In the genomic region with DNA sequence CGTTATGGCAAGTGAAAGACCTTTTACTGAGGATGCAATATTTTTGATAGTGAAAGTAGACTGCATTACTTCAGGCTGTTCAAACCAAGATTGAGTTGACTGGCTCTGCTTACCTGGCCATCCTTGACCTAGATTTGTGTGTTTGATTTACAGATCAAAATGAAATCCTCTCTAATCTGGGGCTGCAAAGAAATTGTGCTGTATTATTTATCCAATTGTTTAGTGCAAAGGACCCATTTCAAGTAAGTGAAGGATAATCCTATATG, we compare ENCODE assay signal across 12 cellular contexts. TPM values are rescaled to one million over a fixed set of nuclear protein-coding genes. Genes with fewer than 3 reads are reported as not detected.
DNase-seq lines count a peak whose midpoint lies in the region; ATAC-seq and TF ChIP-seq lines count a peak whose summit lies in the region.
"Had no signal": no experiment of that assay in that cellular context is flagged by ENCODE, and none has a peak within 500 bp of the region (broad histone marks: within the 10 kb centered on the region; RNA-seq: fewer than 3 reads in every experiment).

No MANE protein-coding gene starts in this region.

- peak overlapping the region in 5 of 10 donors; percentile 17 to 48 (median 31) for H3K4me3 Mint-ChIP-seq in naive thymus-derived CD4-positive, alpha-beta T cell

- whole genome bisulfite sequencing in right cardiac atrium, result 22% methylated on average over 1 of the region's 1 CpG

- CTCF ChIA-PET in naive thymus-derived CD4-positive, alpha-beta T cell (lab: Charles Lee), result interaction anchor here (1.4 to 1.5 kb wide), 2 partner anchors 265 to 267 kb away, joined by 3 read pairs; no protein-coding TSS in a partner anchor
- CTCF ChIA-PET in GM10248 (lab: Yijun Ruan, JAX), result interaction anchor here (1.3 kb wide), 1 partner anchor 313 kb away, joined by 5 read pairs; no protein-coding TSS in a partner anchor

- no peaks in the 10 kb centered on the region for H3K27me3 ChIP-seq in right cardiac atrium (ENCODE audit: control insufficient read depth, insufficient read depth)
- no peaks in the 10 kb centered on the region for H3K27me3 ChIP-seq in naive thymus-derived CD4-positive, alpha-beta T cell (ENCODE audit: control insufficient read depth in 2 of 2, insufficient read depth in 2 of 2, low read length in 2 of 2)
- H3K27me3 ChIP-seq: BLaER1, ovary had no signal

- peaks cover 5 to 23% (median 18%) of the 10 kb centered on the region in 7 donors for H3K4me1 Mint-ChIP-seq in naive thymus-derived CD4-positive, alpha-beta T cell

- no peak for ATAC-seq in right cardiac atrium
- no peak for ATAC-seq in Right ventricle myocardium superior (ENCODE audit: poor library complexity)
- no peak for ATAC-seq in naive thymus-derived CD4-positive, alpha-beta T cell
- no peak for ATAC-seq in GM21619 (IDR thresholded peaks at IDR 0.05; ENCODE audit: unreplicated experiment)
- no peak for ATAC-seq in HG02678 (IDR thresholded peaks at IDR 0.05; ENCODE audit: unreplicated experiment)
- ATAC-seq: T-cell had no signal

- intact Hi-C loops in right cardiac atrium (cut with DNase I) (no loop called here), Right ventricle myocardium superior (cut with DNase I) (no loop called here)
- intact Hi-C loops in naive thymus-derived CD4-positive, alpha-beta T cell (cut with micrococcal nuclease), result loop anchor here in 1 of 2 donors (5.0 kb wide), 1 partner anchor 106 kb away; no protein-coding TSS in a partner anchor

- no peaks in the 10 kb centered on the region for H3K9me3 ChIP-seq in right cardiac atrium (ENCODE audit: control insufficient read depth, low read length)
- H3K9me3 ChIP-seq in naive thymus-derived CD4-positive, alpha-beta T cell (ENCODE audit: control insufficient read depth in 2 of 3, low read length in 3 of 3), result no peaks in the 10 kb centered on the region
- H3K9me3 ChIP-seq: BLaER1, ovary had no signal

- no peaks in the 10 kb centered on the region for H3K36me3 ChIP-seq in naive thymus-derived CD4-positive, alpha-beta T cell (ENCODE audit: control insufficient read depth in 2 of 3, insufficient read depth in 3 of 3, low read length in 3 of 3)
- H3K36me3 ChIP-seq: BLaER1, ovary had no signal

- DNase-seq in right cardiac atrium, result no peak
- no peak for DNase-seq in Right ventricle myocardium superior
- DNase-seq in choroid plexus epithelial cell (ENCODE audit: low read depth), result peak; percentile 56
- no peak for DNase-seq in naive thymus-derived CD4-positive, alpha-beta T cell
- DNase-seq in GM10248 (ENCODE audit: extremely low spot score), result no peak
- no peak for DNase-seq in DMS79 (lab: John Stamatoyannopoulos, UW)
- DNase-seq: activated CD4-positive, alpha-beta T cell treated with anti-CD3 and anti-CD28 coated beads, Interleukin-2, amount 50 U/mL, for 48 hours; ovary; T-cell had no signal

- peak overlapping the region in 5 of 9 donors; percentile 13 to 58 (median 21) for H3K27ac Mint-ChIP-seq in naive thymus-derived CD4-positive, alpha-beta T cell

- peak overlapping the region; percentile 19 for H3K4me3 ChIP-seq in right cardiac atrium (ENCODE audit: low read length)
- H3K4me3 ChIP-seq in choroid plexus epithelial cell (ENCODE audit: low read depth, low read length), result no peak overlapping the region
- H3K4me3 ChIP-seq in naive thymus-derived CD4-positive, alpha-beta T cell (ENCODE audit: low read length), result no peak overlapping the region
- H3K4me3 ChIP-seq: BLaER1, ovary had no signal

- H3K27me3 Mint-ChIP-seq in naive thymus-derived CD4-positive, alpha-beta T cell, result no peaks in the 10 kb centered on the region
- H3K27me3 Mint-ChIP-seq: T-cell had no signal

- H3K4me1 ChIP-seq in right cardiac atrium (ENCODE audit: control insufficient read depth, insufficient read depth, low read length), result no peaks in the 10 kb centered on the region
- peaks cover 0 to 8% of the 10 kb centered on the region in 2 donors for H3K4me1 ChIP-seq in naive thymus-derived CD4-positive, alpha-beta T cell (ENCODE audit: control insufficient read depth in 2 of 2, insufficient read depth in 2 of 2, low read length in 2 of 2)
- H3K4me1 ChIP-seq: BLaER1 had no signal

- POLR2A ChIA-PET in naive thymus-derived CD4-positive, alpha-beta T cell (lab: Charles Lee), result interaction anchor here (0.6 kb wide), 1 partner anchor 21 kb away, joined by 6 read pairs; no protein-coding TSS in a partner anchor
- POLR2A ChIA-PET in GM10248 (lab: Yijun Ruan, JAX), result no interaction called here

- peaks cover 0 to 4% (median 0%) of the 10 kb centered on the region in 5 donors for H3K36me3 Mint-ChIP-seq in naive thymus-derived CD4-positive, alpha-beta T cell
- H3K36me3 Mint-ChIP-seq: T-cell had no signal

- H3K27ac ChIP-seq in right cardiac atrium (ENCODE audit: low read length), result no peak overlapping the region
- H3K27ac ChIP-seq in naive thymus-derived CD4-positive, alpha-beta T cell (ENCODE audit: low read depth, low read length), result no peak overlapping the region
- H3K27ac ChIP-seq: BLaER1 had no signal

- TF ChIP-seq CTCF in choroid plexus epithelial cell (conservative IDR thresholded peaks at IDR 0.05; ENCODE audit: low read depth, low read length), result no peak
- no peak for TF ChIP-seq CTCF in GM10248 (IDR thresholded peaks at IDR 0.05; ENCODE audit: control extremely low read depth, extremely low read depth, low read depth, missing control alignments)

- no peaks in the 10 kb centered on the region for H3K9me3 Mint-ChIP-seq in naive thymus-derived CD4-positive, alpha-beta T cell
- H3K9me3 Mint-ChIP-seq: T-cell had no signal

RNA-seq across cellular contexts. Expression of a gene that starts 33.4 kb away (rescaled TPM):
- total RNA-seq in right cardiac atrium (10 to 100 TPM; 18.3 to 20.0 (median 19.3) TPM), Right ventricle myocardium superior (15.0 TPM)
- 12.6 TPM for polyA plus RNA-seq in right cardiac atrium
- 10 to 100 TPM; 39.9 to 67.4 (median 60.7) TPM for total RNA-seq in naive thymus-derived CD4-positive, alpha-beta T cell
- 10 to 100 TPM; 14.2 to 19.3 TPM for polyA plus RNA-seq in naive thymus-derived CD4-positive, alpha-beta T cell
